Comparison of ENCODE assay signal across 9 cellular contexts in genomic region chr11:1825039-1825740, GRCh38. TPM values are rescaled to one million over a fixed set of nuclear protein-coding genes. Genes with fewer than 3 reads are reported as not detected.
A peak's percentile ranks its signal among the peaks of the same experiment; 100 is the strongest.
DNase-seq lines count a peak whose midpoint lies in the region; ATAC-seq and TF ChIP-seq lines count a peak whose summit lies in the region.
"Had no signal": no experiment of that assay in that cellular context is flagged by ENCODE, and none has a peak within 500 bp of the region (broad histone marks: within the 10 kb centered on the region; RNA-seq: fewer than 3 reads in every experiment).

No MANE protein-coding gene starts in this region.

- H3K9me3 ChIP-seq in aorta (ENCODE audit: control insufficient read depth, low read length): no peaks in the 10 kb centered on the region

- peak overlapping the region in 1 of 2 donors; percentile 91 for H3K27ac ChIP-seq in aorta (ENCODE audit: low read depth in 1 of 2, low read length in 2 of 2)

- no peaks in the 10 kb centered on the region for H3K4me1 ChIP-seq in aorta (ENCODE audit: control insufficient read depth in 1 of 2, insufficient read depth in 2 of 2, low read length in 2 of 2)

- H3K27me3 Mint-ChIP-seq in stimulated activated naive CD8-positive, alpha-beta T cell treated with anti-CD3 and anti-CD28 coated beads, Interleukin-15, amount 100 ng/mL, for 72 hours: peaks cover 10% of the 10 kb centered on the region
- peaks cover 3% of the 10 kb centered on the region for H3K27me3 Mint-ChIP-seq in WTC11 (ENCODE audit: low read depth)

- H3K27me3 ChIP-seq in aorta (ENCODE audit: control insufficient read depth in 1 of 2, insufficient read depth in 2 of 2, low read length in 1 of 2): no peaks in the 10 kb centered on the region

- 71 to 83% methylated on average over 26 of the region's 26 CpGs for WGBS in aorta, 2 donors

- ATAC-seq in stimulated activated naive CD8-positive, alpha-beta T cell treated with anti-CD3 and anti-CD28 coated beads, Interleukin-15, Interleukin-2, amounts not matched to agents 100 U/mL and 50 U/mL, for 24 hours: peak; percentile 37
- no peak for ATAC-seq in stimulated activated naive CD8-positive, alpha-beta T cell treated with anti-CD3 and anti-CD28 coated beads, Interleukin-15, amount 100 ng/mL, for 72 hours
- ATAC-seq in WTC11 (peak; percentile 96), left colon (peak; percentile 69), aorta (ENCODE audit: low FRiP score) (no peak)

- peak; percentile 54 for TF ChIP-seq CTCF in WTC11 (IDR thresholded peaks at IDR 0.05)

- peaks cover 3 to 10% of the 10 kb centered on the region in 2 donors for H3K9me3 Mint-ChIP-seq in stimulated activated naive CD8-positive, alpha-beta T cell treated with anti-CD3 and anti-CD28 coated beads, Interleukin-15, amount 100 ng/mL, for 72 hours
- peaks cover 12% of the 10 kb centered on the region; the same call in 1 of the 2 replicates for H3K9me3 Mint-ChIP-seq in WTC11

- H3K4me3 ChIP-seq in aorta (ENCODE audit: low read length in 2 of 2): no peak overlapping the region

- POLR2A ChIA-PET in WTC11 (lab: Charles Lee): no interaction called here

- CTCF ChIA-PET in WTC11 (lab: Charles Lee): interaction anchor here (0.5 to 5.6 kb wide), 76 partner anchors 8 to 485 kb away, joined by 3 to 93 read pairs (median 5); partner anchors contain the start of genes H19, IFITM10, LSP1 and SYT8

- intact Hi-C loops in left colon (cut with DNase I, micrococcal nuclease): no loop called here
- intact Hi-C loops in aorta (cut with DNase I): loop anchor here (5.0 kb wide), 2 partner anchors 78 to 268 kb away; no protein-coding TSS in a partner anchor

- H3K27ac Mint-ChIP-seq in stimulated activated naive CD8-positive, alpha-beta T cell treated with anti-CD3 and anti-CD28 coated beads, Interleukin-15, amount 100 ng/mL, for 72 hours: no peak overlapping the region
- H3K27ac Mint-ChIP-seq in WTC11: no peak overlapping the region

- DNase-seq in stimulated activated naive CD8-positive, alpha-beta T cell treated with anti-CD3 and anti-CD28 coated beads, Interleukin-15, Interleukin-2, amounts not matched to agents 100 U/mL and 50 U/mL, for 24 hours: peak; percentile 55
- no peak for DNase-seq in stimulated activated naive CD8-positive, alpha-beta T cell treated with anti-CD3 and anti-CD28 coated beads, Interleukin-15, amount 100 ng/mL, for 72 hours
- DNase-seq in WTC11 (ENCODE audit: low spot score) (peak; percentile 93), left colon (peak; percentile 62 to 72), aorta (peak; percentile 72 to 80), COLO829 (ENCODE audit: low spot score) (no peak), NCI-H526 treated with DMSO at 0.1 percent for 48 hours (lab: John Stamatoyannopoulos, UW) (no peak), NCI-H774 (lab: John Stamatoyannopoulos, UW) (no peak)
- DNase-seq: NCI-H1436 had no signal

- no peaks in the 10 kb centered on the region for H3K36me3 ChIP-seq in aorta (ENCODE audit: control insufficient read depth in 1 of 2, insufficient read depth in 2 of 2, low read length in 1 of 2)

- H3K4me3 Mint-ChIP-seq in stimulated activated naive CD8-positive, alpha-beta T cell treated with anti-CD3 and anti-CD28 coated beads, Interleukin-15, amount 100 ng/mL, for 72 hours: no peak overlapping the region
- no peak overlapping the region for H3K4me3 Mint-ChIP-seq in WTC11

- H3K36me3 Mint-ChIP-seq in WTC11: no peaks in the 10 kb centered on the region

- no peaks in the 10 kb centered on the region for H3K4me1 Mint-ChIP-seq in stimulated activated naive CD8-positive, alpha-beta T cell treated with anti-CD3 and anti-CD28 coated beads, Interleukin-15, amount 100 ng/mL, for 72 hours
- H3K4me1 Mint-ChIP-seq in WTC11: peaks cover 2% of the 10 kb centered on the region; the same call in 1 of the 2 replicates

TF ChIP-seq in WTC11, 78 proteins besides CTCF, POLR2A, EP300 and RAD21:
- TF ChIP-seq ARID4B (CRISPR knock-in tag; IDR thresholded peaks at IDR 0.05; ENCODE audit: borderline replicate concordance) (no peak), CREB1 (CRISPR knock-in tag; IDR thresholded peaks at IDR 0.05) (no peak), JAZF1 (CRISPR knock-in tag; IDR thresholded peaks at IDR 0.05) (no peak), ZNF423 (CRISPR knock-in tag; IDR thresholded peaks at IDR 0.05) (peak; percentile 84; the same call in 1 of the 2 replicates), HMGXB4 (CRISPR knock-in tag; IDR thresholded peaks at IDR 0.05) (peak; percentile 84), SP1 (CRISPR knock-in tag; conservative IDR thresholded peaks at IDR 0.05) (peak; percentile 53; the same call in 1 of the 2 replicates), PRRX2 (CRISPR knock-in tag; IDR thresholded peaks at IDR 0.05) (no peak), MYBL2 (CRISPR knock-in tag; IDR thresholded peaks at IDR 0.05) (peak; percentile 74; the same call in 1 of the 2 replicates)

RNA-seq across cellular contexts. Expression of gene SYT8, which starts 9.6 kb away (rescaled TPM):
- total RNA-seq in WTC11 (2021) (0.37 TPM in 1 of 3 replicates, not detected in the others), left colon (1 to 10 TPM in 1 of 2 donors, under 1 TPM in 1; 0.75 to 4.6 TPM), aorta (under 1 TPM; 0.19 to 0.75 TPM)
- polyA plus RNA-seq in aorta: 10 to 100 TPM in 1 of 2 donors, 1 to 10 TPM in 1; 6.4 to 14.3 TPM

RNA-seq across cellular contexts. Expression of gene TNNI2, which starts 13.6 kb away (rescaled TPM):
- total RNA-seq in WTC11 (2021) (0.41 TPM in 1 of 3 replicates, not detected in the others), left colon (under 1 TPM in 1 of 2 donors, not detected in 1; 0.92 TPM), aorta (1 to 10 TPM in 1 of 2 donors, under 1 TPM in 1; 0.81 to 2.2 TPM)
- polyA plus RNA-seq in aorta: under 1 TPM; 0.75 to 0.82 TPM

RNA-seq across cellular contexts. Expression of gene LSP1, which starts 27.7 kb away (rescaled TPM):
- total RNA-seq in WTC11 (2021) (0.77 to 1.7 TPM (median 1.0 TPM) in 3 replicates), left colon (10 to 100 TPM in 1 of 2 donors, 1 to 10 TPM in 1; 9.9 to 28.6 TPM), aorta (100 to 1,000 TPM in 1 of 2 donors, 10 to 100 TPM in 1; 45.2 to 128 TPM)
- polyA plus RNA-seq in aorta: 10 to 100 TPM; 12.0 to 40.4 TPM

Comparison
In these comparisons a context has a peak if more than half of its experiments do, and no peak if none do; other contexts are left out.
1. ATAC-seq: peak in stimulated activated naive CD8-positive, alpha-beta T cell treated with anti-CD3 and anti-CD28 coated beads, Interleukin-15, Interleukin-2, amounts not matched to agents 100 U/mL and 50 U/mL, for 24 hours (single experiment), WTC11 (single experiment) and left colon (single experiment); none in stimulated activated naive CD8-positive, alpha-beta T cell treated with anti-CD3 and anti-CD28 coated beads, Interleukin-15, amount 100 ng/mL, for 72 hours (single experiment) and aorta (single experiment).
2. DNase-seq: peak in stimulated activated naive CD8-positive, alpha-beta T cell treated with anti-CD3 and anti-CD28 coated beads, Interleukin-15, Interleukin-2, amounts not matched to agents 100 U/mL and 50 U/mL, for 24 hours (single experiment), WTC11 (single experiment), left colon (2 of 2) and aorta (2 of 2); none in stimulated activated naive CD8-positive, alpha-beta T cell treated with anti-CD3 and anti-CD28 coated beads, Interleukin-15, amount 100 ng/mL, for 72 hours (0 of 2), COLO829 (single experiment), NCI-H526 treated with DMSO at 0.1 percent for 48 hours (single experiment) and NCI-H774 (single experiment).
3. intact Hi-C loops: an anchor here in aorta (5.0 kb wide); none called in left colon.